8 cellular contexts compared by ENCODE assay signal in the genomic region with DNA sequence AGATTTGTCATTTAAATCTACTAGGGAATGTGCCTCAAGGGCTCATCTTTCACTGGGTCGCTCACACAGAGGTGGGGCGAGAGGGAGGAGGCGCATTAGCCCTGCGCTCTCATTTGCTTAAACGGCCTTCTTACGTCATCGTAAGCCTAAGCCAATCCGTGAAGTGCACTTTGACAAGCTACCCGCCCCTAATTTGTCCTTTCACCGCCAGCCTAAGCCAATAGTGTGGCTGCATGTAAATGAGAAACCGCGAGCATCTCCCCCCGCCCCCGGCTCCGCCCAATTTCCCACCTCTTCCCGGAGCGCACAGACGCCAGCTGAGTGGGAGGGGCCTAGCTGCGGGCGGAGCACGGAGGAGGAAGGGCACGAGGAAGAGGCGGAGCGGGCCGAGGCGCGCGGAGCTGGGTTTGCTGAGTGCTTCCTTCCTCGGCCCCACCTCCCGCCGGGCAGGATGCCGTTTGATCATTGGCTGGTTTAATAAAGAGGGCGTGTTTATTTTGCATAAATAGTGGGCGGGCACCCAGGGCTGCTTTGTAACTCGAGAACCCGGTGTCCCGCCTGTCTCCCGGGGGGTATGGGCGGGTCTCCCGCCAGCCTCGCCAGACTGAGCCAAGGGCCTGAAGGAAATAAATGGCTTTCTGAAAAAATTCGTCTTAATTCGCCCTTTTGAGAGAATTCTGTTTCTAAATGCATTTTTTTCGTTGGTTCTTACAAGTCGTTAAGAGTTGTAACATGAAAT.
DNase-seq lines count a peak whose midpoint lies in the region; ATAC-seq and TF ChIP-seq lines count a peak whose summit lies in the region.

No MANE protein-coding gene starts in this region.

- intact Hi-C loops in thyroid gland (cut with DNase I) = no loop called here

- H4K20me1 ChIP-seq in OCI-LY1 (ENCODE audit: insufficient read depth, low read length) = no peaks in the 10 kb centered on the region

- H3K79me2 ChIP-seq in OCI-LY1 (ENCODE audit: insufficient read depth, low read length) = no peaks in the 10 kb centered on the region

- DNase-seq in DMS79 (lab: John Stamatoyannopoulos, UW) (peak; percentile 100), HuH-7 (ENCODE audit: low spot score) (peak; percentile 84), epithelial cell of proximal tubule (ENCODE audit: low read depth) (peak; percentile 100), thyroid gland (peak; percentile 41)
- DNase-seq in activated CD8-positive, alpha-beta memory T cell treated with anti-CD3 and anti-CD28 coated beads, Interleukin-2, amount 50 U/mL, for 24 hours (ENCODE audit: extremely low read depth) = peak; percentile 64

- peaks cover 10% of the 10 kb centered on the region; the same call in 1 of the 2 replicates for H3K9me3 ChIP-seq in OCI-LY1 (ENCODE audit: low read length)
- H3K9me3 ChIP-seq in neuron (ENCODE audit: low read length) = peaks cover 4% of the 10 kb centered on the region
- H3K9me3 ChIP-seq in thyroid gland = no peaks in the 10 kb centered on the region

- H3K4me2 ChIP-seq in OCI-LY1 (ENCODE audit: low read length) = peak overlapping the region; percentile 68

- peak; percentile 93 for ATAC-seq in GM21723 (IDR thresholded peaks at IDR 0.05; ENCODE audit: unreplicated experiment)

- H3K4me3 ChIP-seq in OCI-LY1 (ENCODE audit: low read depth, low read length, poor library complexity, severe bottlenecking) (peak overlapping the region; percentile 61), epithelial cell of proximal tubule (ENCODE audit: low read depth, low read length) (peak overlapping the region; percentile 53), neuron (ENCODE audit: low read length) (peak overlapping the region; percentile 22), thyroid gland (replicated peaks in 1 of 3) (no peak overlapping the region)

- peak overlapping the region; percentile 75 for H3K27ac ChIP-seq in OCI-LY1 (ENCODE audit: low read depth, low read length, poor library complexity, severe bottlenecking)
- no peak overlapping the region for H3K27ac ChIP-seq in thyroid gland

- H3K36me3 ChIP-seq in OCI-LY1 (ENCODE audit: insufficient read depth, low read length) (no peaks in the 10 kb centered on the region), neuron (ENCODE audit: insufficient read depth, low read length) (no peaks in the 10 kb centered on the region), thyroid gland (no peaks in the 10 kb centered on the region)

- H2AFZ ChIP-seq in OCI-LY1 (ENCODE audit: low read length) (0 out of 2 replicates have a peak overlapping the region, but pooled peaks have one; percentile 88), neuron (ENCODE audit: low read depth, low read length) (no peak overlapping the region)

- TF ChIP-seq POLR2A in thyroid gland (IDR thresholded peaks at IDR 0.05) = no peak

- 0 out of 2 replicates have a peak, but pooled peaks cover 7% of the 10 kb centered on the region for H3F3A ChIP-seq in OCI-LY1 (ENCODE audit: insufficient read depth, low read length)

- H3K27me3 ChIP-seq in OCI-LY1 (ENCODE audit: insufficient read depth, low read length) = no peaks in the 10 kb centered on the region
- H3K27me3 ChIP-seq in neuron (ENCODE audit: insufficient read depth, low read length) = peaks cover 70% of the 10 kb centered on the region
- peaks cover 93% of the 10 kb centered on the region for H3K27me3 ChIP-seq in thyroid gland

- H3K9me2 ChIP-seq in OCI-LY1 (ENCODE audit: low read depth, low read length) = no peaks in the 10 kb centered on the region

- TF ChIP-seq CTCF in OCI-LY1 (IDR thresholded peaks at IDR 0.05; ENCODE audit: low read length) (no peak), epithelial cell of proximal tubule (conservative IDR thresholded peaks at IDR 0.05; ENCODE audit: low read depth, low read length) (no peak), thyroid gland (IDR thresholded peaks at IDR 0.05) (no peak)

- no peak overlapping the region for H3K9ac ChIP-seq in OCI-LY1 (ENCODE audit: low read length)

- H3K4me1 ChIP-seq in OCI-LY1 (ENCODE audit: insufficient read depth, low read length, severe bottlenecking) = peaks cover 16% of the 10 kb centered on the region
- peaks cover 20% of the 10 kb centered on the region for H3K4me1 ChIP-seq in neuron (ENCODE audit: insufficient read depth, low read length)
- H3K4me1 ChIP-seq in thyroid gland = no peaks in the 10 kb centered on the region

- 3 to 4% methylated on average over 30 to 45 of the region's 45 CpGs for WGBS in thyroid gland, 2 donors

Comparison
In these comparisons a context has a peak if more than half of its experiments do, and no peak if none do; other contexts are left out.
1. DNase-seq: peak in every context shown above with its lines; median percentile 100 in DMS79; 100 in epithelial cell of proximal tubule; 84 in HuH-7; 64 in activated CD8-positive, alpha-beta memory T cell treated with anti-CD3 and anti-CD28 coated beads, Interleukin-2, amount 50 U/mL, for 24 hours; 41 in thyroid gland.
2. H3K4me3 ChIP-seq: peak in OCI-LY1 (single experiment), epithelial cell of proximal tubule (single experiment) and neuron (single experiment); none in thyroid gland (0 of 3).